Comparison of ENCODE assay signal across 10 cellular contexts in the genomic region with DNA sequence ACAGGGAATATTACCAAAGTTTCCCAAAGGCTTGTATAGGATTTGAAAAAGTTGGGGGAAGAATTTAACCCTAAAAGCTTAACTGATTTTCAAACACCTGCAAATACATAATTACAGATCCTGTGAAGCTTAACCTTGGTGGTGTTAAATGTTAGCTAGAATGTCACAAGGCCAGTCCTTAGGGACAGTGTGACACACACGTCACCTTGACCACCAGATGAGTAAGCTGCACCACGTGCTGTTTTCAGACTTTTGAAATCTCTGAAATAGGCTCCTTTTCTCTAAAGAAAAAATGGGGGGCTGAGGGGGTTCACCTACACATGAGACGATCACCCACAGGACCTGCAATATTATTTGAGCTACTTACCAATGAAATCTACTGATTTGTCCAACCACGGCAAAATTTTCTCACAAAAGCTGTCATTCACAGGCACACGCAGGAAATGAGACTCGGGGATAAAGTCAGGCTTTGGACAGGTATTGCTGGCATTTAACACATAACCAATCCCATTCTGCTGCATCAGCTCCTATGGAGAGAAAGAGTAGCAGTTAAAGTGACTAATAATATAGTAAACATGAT.
DNase-seq lines count a peak whose midpoint lies in the region; ATAC-seq and TF ChIP-seq lines count a peak whose summit lies in the region.
"Had no signal": no experiment of that assay in that cellular context is flagged by ENCODE, and none has a peak within 500 bp of the region (broad histone marks: within the 10 kb centered on the region; RNA-seq: fewer than 3 reads in every experiment).

No MANE protein-coding gene starts in this region.

- no peaks in the 10 kb centered on the region for H3K27me3 ChIP-seq in left ventricle myocardium inferior (ENCODE audit: low read depth)
- H3K27me3 ChIP-seq: colonic mucosa had no signal

- H3K27ac ChIP-seq in left ventricle myocardium inferior (replicated peaks), result no peak overlapping the region
- H3K27ac ChIP-seq: colonic mucosa had no signal

- H3K4me1 ChIP-seq in left ventricle myocardium inferior, result no peaks in the 10 kb centered on the region
- H3K4me1 ChIP-seq: colonic mucosa had no signal

- H3K9me3 Mint-ChIP-seq in natural killer cell treated with Interleukin-12 subunit alpha and Interleukin-12 subunit beta and Interleukin-15 and Interleukin-18, amount 100 ng/mL, for 72 hours, result no peaks in the 10 kb centered on the region
- H3K9me3 Mint-ChIP-seq: IgD-negative memory B cell had no signal

- no peaks in the 10 kb centered on the region for H3K9me3 ChIP-seq in left ventricle myocardium inferior (replicated peaks)
- H3K9me3 ChIP-seq: colonic mucosa had no signal

- H3K27me3 Mint-ChIP-seq in natural killer cell treated with Interleukin-12 subunit alpha and Interleukin-12 subunit beta and Interleukin-15 and Interleukin-18, amount 100 ng/mL, for 72 hours, result no peaks in the 10 kb centered on the region
- H3K27me3 Mint-ChIP-seq: IgD-negative memory B cell had no signal

- ATAC-seq in GM18907 (IDR thresholded peaks at IDR 0.05; ENCODE audit: unreplicated experiment) (peak; percentile 81), GM21786 (IDR thresholded peaks at IDR 0.05; ENCODE audit: unreplicated experiment) (peak; percentile 85), HG03521 (IDR thresholded peaks at IDR 0.05; ENCODE audit: unreplicated experiment) (peak; percentile 77)
- peak; percentile 87 to 92 for ATAC-seq in natural killer cell treated with Interleukin-12 subunit alpha and Interleukin-12 subunit beta and Interleukin-15 and Interleukin-18, amount 100 ng/mL, for 72 hours

- peaks cover 16% of the 10 kb centered on the region for H3K36me3 Mint-ChIP-seq in natural killer cell treated with Interleukin-12 subunit alpha and Interleukin-12 subunit beta and Interleukin-15 and Interleukin-18, amount 100 ng/mL, for 72 hours

- H3K4me1 Mint-ChIP-seq in natural killer cell treated with Interleukin-12 subunit alpha and Interleukin-12 subunit beta and Interleukin-15 and Interleukin-18, amount 100 ng/mL, for 72 hours (ENCODE audit: low read depth in 2 of 2), result peaks cover 22 to 41% of the 10 kb centered on the region in 2 donors

- intact Hi-C loops in left ventricle myocardium inferior (cut with micrococcal nuclease), result no loop called here

- TF ChIP-seq CTCF in left ventricle myocardium inferior (IDR thresholded peaks at IDR 0.05; ENCODE audit: borderline replicate concordance), result no peak

- H3K4me3 ChIP-seq in left ventricle myocardium inferior, result no peak overlapping the region
- H3K4me3 ChIP-seq: colonic mucosa had no signal

- H3K27ac Mint-ChIP-seq in natural killer cell treated with Interleukin-12 subunit alpha and Interleukin-12 subunit beta and Interleukin-15 and Interleukin-18, amount 100 ng/mL, for 72 hours, result peak overlapping the region; percentile 47 to 67
- H3K27ac Mint-ChIP-seq: IgD-negative memory B cell had no signal

- H3K4me3 Mint-ChIP-seq in natural killer cell treated with Interleukin-12 subunit alpha and Interleukin-12 subunit beta and Interleukin-15 and Interleukin-18, amount 100 ng/mL, for 72 hours, result peak overlapping the region; percentile 24
- H3K4me3 Mint-ChIP-seq: IgD-negative memory B cell had no signal

- no peak for DNase-seq in natural killer cell treated with Interleukin-12 subunit alpha and Interleukin-12 subunit beta and Interleukin-15 and Interleukin-18, amount 100 ng/mL, for 72 hours (ENCODE audit: low spot score)
- DNase-seq in NOMO-1 (lab: John Stamatoyannopoulos, UW; ENCODE audit: unreplicated experiment in 2 of 2) (no peak), left ventricle myocardium inferior (no peak), medulla oblongata (ENCODE audit: extremely low spot score) (no peak), AG08395 (ENCODE audit: low spot score) (no peak)
- DNase-seq: colonic mucosa had no signal

- peaks cover 44% of the 10 kb centered on the region for H3K36me3 ChIP-seq in left ventricle myocardium inferior
